In the genomic region with DNA sequence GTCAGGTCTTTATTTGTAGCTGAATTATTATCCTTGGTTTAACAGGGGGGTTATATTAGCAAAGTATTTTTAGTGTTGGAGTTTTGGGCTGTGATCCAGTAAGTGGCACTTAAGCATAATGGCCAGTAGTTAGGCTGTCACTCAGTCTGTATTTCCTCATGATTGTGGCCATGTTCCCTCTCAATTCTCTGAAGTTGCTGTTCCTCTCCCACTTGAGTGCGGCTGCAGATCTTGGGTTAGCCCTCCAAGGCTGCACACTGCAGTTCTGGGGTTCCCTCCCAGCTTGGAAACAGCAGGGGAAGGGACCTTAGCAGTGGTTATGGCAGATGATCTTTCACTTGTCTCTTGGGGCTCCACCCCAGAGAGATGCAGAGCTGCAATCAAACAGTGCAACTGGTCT, we compare ENCODE assay signal across 17 cellular contexts. TPM values are rescaled to one million over a fixed set of nuclear protein-coding genes. Genes with fewer than 3 reads are reported as not detected.
DNase-seq lines count a peak whose midpoint lies in the region; ATAC-seq lines count a peak whose summit lies in the region.
"Had no signal": no experiment of that assay in that cellular context is flagged by ENCODE, and none has a peak within 500 bp of the region (broad histone marks: within the 10 kb centered on the region; RNA-seq: fewer than 3 reads in every experiment).

No MANE protein-coding gene starts in this region.

- H4K20me1 ChIP-seq in BLaER1 (no peaks in the 10 kb centered on the region), GM23248 (ENCODE audit: insufficient read depth) (no peaks in the 10 kb centered on the region)

- H3K79me2 ChIP-seq in GM23248 (ENCODE audit: insufficient read depth): no peaks in the 10 kb centered on the region

- H2AK5ac ChIP-seq in mesenchymal stem cell (ENCODE audit: low read length, severe bottlenecking): no peak overlapping the region

- H3K18ac ChIP-seq in mesenchymal stem cell (ENCODE audit: low read depth in 1 of 2, low read length in 2 of 2): peak overlapping the region; percentile 72 to 75

- H3K79me1 ChIP-seq in mesenchymal stem cell (replicated peaks; ENCODE audit: low read length, poor library complexity, severe bottlenecking): no peaks in the 10 kb centered on the region

- peak overlapping the region; percentile 84 for H4K91ac ChIP-seq in mesenchymal stem cell (ENCODE audit: low read length)

- H3K9me2 ChIP-seq in GM23248 (ENCODE audit: insufficient read depth): no peaks in the 10 kb centered on the region

- ATAC-seq in stimulated activated naive B cell treated with anti-CD40 and anti-IgM and Interleukin-4, amounts not matched to agents 10 μg/mL and 1 μg/mL and 100 μg/mL, for 72 hours (replicated peaks): no peak
- no peak for ATAC-seq in GM18858 (IDR thresholded peaks at IDR 0.05; ENCODE audit: unreplicated experiment)
- ATAC-seq: GM12878, HepG2, T-helper 17 cell had no signal

- H3F3A ChIP-seq in GM23248 (ENCODE audit: insufficient read depth): no peaks in the 10 kb centered on the region

- peaks cover 23 to 31% of the 10 kb centered on the region in 2 donors for H3K36me3 Mint-ChIP-seq in stimulated activated naive B cell treated with anti-CD40 and anti-IgM and Interleukin-4, amounts not matched to agents 10 μg/mL and 1 μg/mL and 100 μg/mL, for 72 hours

- H3K27me3 ChIP-seq in BLaER1 (no peaks in the 10 kb centered on the region), GM23248 (replicated peaks; ENCODE audit: insufficient read depth) (no peaks in the 10 kb centered on the region), mesenchymal stem cell (ENCODE audit: control insufficient read depth in 1 of 2, insufficient read depth in 1 of 2, low read length in 2 of 2) (no peaks in the 10 kb centered on the region)

- H3K4me3 ChIP-seq in BLaER1: no peak overlapping the region; the same call in 1 of the 2 replicates
- H3K4me3 ChIP-seq in GM23248: no peak overlapping the region
- H3K4me3 ChIP-seq in mesenchymal stem cell (ENCODE audit: insufficient read depth in 1 of 2, low read depth in 1 of 2, low read length in 2 of 2): peak overlapping the region in 1 of 2 experiments; percentile 37
- H3K4me3 ChIP-seq: GM12878 had no signal

- H2BK5ac ChIP-seq in mesenchymal stem cell (ENCODE audit: low read depth, low read length, poor library complexity, severe bottlenecking): no peak overlapping the region

- peak overlapping the region; percentile 29 to 65 for H2BK12ac ChIP-seq in mesenchymal stem cell (ENCODE audit: low read length in 2 of 2)

- H3K27me3 Mint-ChIP-seq in stimulated activated naive B cell treated with anti-CD40 and anti-IgM and Interleukin-4, amounts not matched to agents 10 μg/mL and 1 μg/mL and 100 μg/mL, for 72 hours: no peaks in the 10 kb centered on the region
- H3K27me3 Mint-ChIP-seq: T-helper 17 cell had no signal

- peak overlapping the region; percentile 70 for H2AFZ ChIP-seq in GM23248
- no peak overlapping the region for H2AFZ ChIP-seq in mesenchymal stem cell (ENCODE audit: low read depth, low read length)

- H3K9me3 Mint-ChIP-seq in stimulated activated naive B cell treated with anti-CD40 and anti-IgM and Interleukin-4, amounts not matched to agents 10 μg/mL and 1 μg/mL and 100 μg/mL, for 72 hours: peaks cover 27 to 42% of the 10 kb centered on the region in 2 donors

- H3K4me3 Mint-ChIP-seq in stimulated activated naive B cell treated with anti-CD40 and anti-IgM and Interleukin-4, amounts not matched to agents 10 μg/mL and 1 μg/mL and 100 μg/mL, for 72 hours: no peak overlapping the region
- H3K4me3 Mint-ChIP-seq: T-helper 17 cell had no signal

- peaks cover 23% of the 10 kb centered on the region for H3K4me1 ChIP-seq in BLaER1
- H3K4me1 ChIP-seq in GM23248 (ENCODE audit: insufficient read depth): peaks cover 20% of the 10 kb centered on the region
- H3K4me1 ChIP-seq in mesenchymal stem cell (ENCODE audit: control insufficient read depth, insufficient read depth, low read depth, low read length): peaks cover 12% of the 10 kb centered on the region

- H3K4me2 ChIP-seq in BLaER1 (peak overlapping the region; percentile 64; the same call in 1 of the 2 replicates), GM23248 (ENCODE audit: unreplicated experiment) (no peak overlapping the region), mesenchymal stem cell (ENCODE audit: low read length, poor library complexity, severe bottlenecking) (no peak overlapping the region)

- H3K4me1 Mint-ChIP-seq in stimulated activated naive B cell treated with anti-CD40 and anti-IgM and Interleukin-4, amounts not matched to agents 10 μg/mL and 1 μg/mL and 100 μg/mL, for 72 hours: peaks cover 3 to 7% of the 10 kb centered on the region in 2 donors
- H3K4me1 Mint-ChIP-seq: T-helper 17 cell had no signal

- H3K27ac ChIP-seq in BLaER1: peak overlapping the region; percentile 60; the same call in 1 of the 2 replicates
- H3K27ac ChIP-seq in GM23248: no peak overlapping the region
- H3K27ac ChIP-seq in mesenchymal stem cell (ENCODE audit: low read length, poor library complexity, severe bottlenecking): no peak overlapping the region

- DNase-seq in GM23248: no peak
- peak; percentile 19 for DNase-seq in NCI-H69 (lab: John Stamatoyannopoulos, UW)
- peak; percentile 31 for DNase-seq in mesenchymal stem cell
- no peak for DNase-seq in stimulated activated naive B cell treated with anti-CD40 and anti-IgM and Interleukin-4, amounts not matched to agents 10 μg/mL and 1 μg/mL and 100 μg/mL, for 72 hours
- no peak for DNase-seq in cortex of kidney (lab: John Stamatoyannopoulos, UW)
- DNase-seq: GOT3, Karpas-422, NCI-H1694, NCI-H2107, NCI-H446 treated with DMSO at 0.1 percent for 48 hours, SIG-M5, T-helper 17 cell had no signal

- H3K9me3 ChIP-seq in BLaER1 (peaks cover 56% of the 10 kb centered on the region), GM23248 (ENCODE audit: low read depth) (no peaks in the 10 kb centered on the region), mesenchymal stem cell (ENCODE audit: control insufficient read depth, low read length) (peaks cover 23% of the 10 kb centered on the region)

- 45 to 59% methylated on average over 1 of the region's 1 CpG for WGBS in GM23248 (ENCODE audit: low coverage in 1 of 2, low lambda C conversion rate in 2 of 2, missing lambda C conversion rate in 2 of 2), 2 experiments
- WGBS in mesenchymal stem cell: 40% methylated on average over 1 of the region's 1 CpG

- peak overlapping the region in 1 of 2 experiments; percentile 35 for H3K14ac ChIP-seq in mesenchymal stem cell (ENCODE audit: low read length in 2 of 2)

- H3K23ac ChIP-seq in mesenchymal stem cell (ENCODE audit: low read length in 2 of 2): no peak overlapping the region

- H3K36me3 ChIP-seq in BLaER1 (no peaks in the 10 kb centered on the region), GM23248 (ENCODE audit: low read depth) (no peaks in the 10 kb centered on the region), mesenchymal stem cell (ENCODE audit: control insufficient read depth in 1 of 2, insufficient read depth in 2 of 2, low read depth in 1 of 2, low read length in 2 of 2) (no peaks in the 10 kb centered on the region)

- no peak overlapping the region for H2BK15ac ChIP-seq in mesenchymal stem cell (ENCODE audit: low read depth, poor library complexity, severe bottlenecking)

- peak overlapping the region; percentile 70 for H4K8ac ChIP-seq in mesenchymal stem cell (ENCODE audit: low read length)

- in situ Hi-C loops in GM23248 (cut with MboI): no loop called here

- peak overlapping the region; percentile 93 for H2BK120ac ChIP-seq in mesenchymal stem cell (ENCODE audit: low read depth, low read length)

- H3K9ac ChIP-seq in BLaER1: no peak overlapping the region
- H3K9ac ChIP-seq in GM23248: no peak overlapping the region
- H3K9ac ChIP-seq in mesenchymal stem cell (ENCODE audit: low read length): no peak overlapping the region

- H3K4ac ChIP-seq in mesenchymal stem cell (ENCODE audit: low read depth in 1 of 2, low read length in 2 of 2): peak overlapping the region; percentile 57 to 69

- no peak overlapping the region for H3K27ac Mint-ChIP-seq in stimulated activated naive B cell treated with anti-CD40 and anti-IgM and Interleukin-4, amounts not matched to agents 10 μg/mL and 1 μg/mL and 100 μg/mL, for 72 hours
- H3K27ac Mint-ChIP-seq: T-helper 17 cell had no signal

RNA-seq across cellular contexts. Expression of gene DENND1B, which starts 23.2 kb away (rescaled TPM):
- 21.3 and 28.1 TPM in 2 replicates for total RNA-seq in GM23248 (2014; rRNA removed; shearing (Covaris generic))
- polyA plus RNA-seq in GM23248 (2016; fragmentation: Nextera tagmentation; extraction: Ambion mirVana): 8.9 and 9.2 TPM in 2 replicates
- polyA plus RNA-seq in mesenchymal stem cell (2013, experiment 1 of 2): 3.0 TPM
- 3.4 TPM for polyA plus RNA-seq in mesenchymal stem cell (2013, experiment 2 of 2)
- total RNA-seq: G401 had no signal

Comparison
In these comparisons a context has a peak if more than half of its experiments do, and no peak if none do; other contexts are left out.
1. DNase-seq: peak in NCI-H69 (single experiment) and mesenchymal stem cell (single experiment); none in GM23248 (single experiment), stimulated activated naive B cell treated with anti-CD40 and anti-IgM and Interleukin-4, amounts not matched to agents 10 μg/mL and 1 μg/mL and 100 μg/mL, for 72 hours (single experiment) and cortex of kidney (single experiment).